In genomic region chr14:70702154-70702553, GRCh38 we compare ENCODE assay signal across 25 cellular contexts.
DNase-seq lines count a peak whose midpoint lies in the region; ATAC-seq and TF ChIP-seq lines count a peak whose summit lies in the region.
"Had no signal": no experiment of that assay in that cellular context is flagged by ENCODE, and none has a peak within 500 bp of the region (broad histone marks: within the 10 kb centered on the region; RNA-seq: fewer than 3 reads in every experiment).

No MANE protein-coding gene starts in this region.

- H3K9me3 Mint-ChIP-seq in dendritic cell treated with granulocyte-macrophage colony-stimulating factor and Interleukin-4, amounts not matched to agents 40 ng/mL and 50 ng/mL, for 4 days, result no peaks in the 10 kb centered on the region
- H3K9me3 Mint-ChIP-seq: CD8-positive, alpha-beta T cell; H9 had no signal

- H3K27me3 ChIP-seq in esophagus (ENCODE audit: control insufficient read depth in 1 of 2, insufficient read depth in 2 of 2, low read length in 2 of 2) (no peaks in the 10 kb centered on the region), left lung (no peaks in the 10 kb centered on the region), thyroid gland (no peaks in the 10 kb centered on the region), right atrium auricular region (no peaks in the 10 kb centered on the region)
- H3K27me3 ChIP-seq: MG63 had no signal

- no peak for DNase-seq in left lung
- DNase-seq in thyroid gland, result peak; percentile 71 to 75
- no peak for DNase-seq in NCI-H446 (lab: John Stamatoyannopoulos, UW)
- DNase-seq in amygdala (lab: John Stamatoyannopoulos, UW), result no peak
- no peak for DNase-seq in right atrium auricular region (ENCODE audit: low spot score)
- DNase-seq: C1 segment of cervical spinal cord; Caco-2; CD8-positive, alpha-beta T cell; GM23248; H9; IMR-90; KG1; MG63; NCI-H1048; NCI-H1417 treated with DMSO at 0.1 percent for 48 hours; NCI-H187; NCI-H2171 treated with DMSO at 0.1 percent for 48 hours; NCI-H524 treated with DMSO at 0.1 percent for 48 hours; NCI-H82; NK-92 treated with Interleukin-12 subunit alpha and Interleukin-12 subunit beta, amount 100 ng/mL, for 24 hours; PC-3; SK-N-SH had no signal

- no peaks in the 10 kb centered on the region for H3K9me3 ChIP-seq in esophagus (ENCODE audit: control insufficient read depth in 2 of 2, insufficient read depth in 1 of 2, low read depth in 1 of 2, low read length in 1 of 2)
- no peaks in the 10 kb centered on the region for H3K9me3 ChIP-seq in left lung
- H3K9me3 ChIP-seq in thyroid gland, result no peaks in the 10 kb centered on the region
- no peaks in the 10 kb centered on the region for H3K9me3 ChIP-seq in right atrium auricular region
- H3K9me3 ChIP-seq: Caco-2, MG63, SK-N-SH had no signal

- H3K27me3 Mint-ChIP-seq in dendritic cell treated with granulocyte-macrophage colony-stimulating factor and Interleukin-4, amounts not matched to agents 40 ng/mL and 50 ng/mL, for 4 days, result no peaks in the 10 kb centered on the region

- 57 to 82% methylated on average over 3 of the region's 3 CpGs for WGBS in esophagus, 2 donors
- WGBS in thyroid gland, 2 donors, result 29 to 31% methylated on average over 3 of the region's 3 CpGs

- intact Hi-C loops in dendritic cell treated with granulocyte-macrophage colony-stimulating factor and Interleukin-4, amounts not matched to agents 40 ng/mL and 50 ng/mL, for 4 days (cut with micrococcal nuclease), result no loop called here
- intact Hi-C loops in left lung (cut with DNase I), result no loop called here
- intact Hi-C loops in thyroid gland (cut with DNase I), result no loop called here

- peak; percentile 49 for ATAC-seq in left lung
- no peak for ATAC-seq in HG03571 (IDR thresholded peaks at IDR 0.05; ENCODE audit: unreplicated experiment)
- ATAC-seq: CD8-positive, alpha-beta T cell; PC-3 had no signal

- H3K4me3 Mint-ChIP-seq in dendritic cell treated with granulocyte-macrophage colony-stimulating factor and Interleukin-4, amounts not matched to agents 40 ng/mL and 50 ng/mL, for 4 days, result no peak overlapping the region
- H3K4me3 Mint-ChIP-seq: CD8-positive, alpha-beta T cell; H9 had no signal

- peaks cover 19% of the 10 kb centered on the region for H3K36me3 Mint-ChIP-seq in dendritic cell treated with granulocyte-macrophage colony-stimulating factor and Interleukin-4, amounts not matched to agents 40 ng/mL and 50 ng/mL, for 4 days (ENCODE audit: low read depth)
- H3K36me3 Mint-ChIP-seq: CD8-positive, alpha-beta T cell had no signal

- H3K27ac ChIP-seq in esophagus (ENCODE audit: low read depth in 2 of 2, low read length in 1 of 2) (peak overlapping the region; percentile 51 to 78), left lung (no peak overlapping the region), thyroid gland (peak overlapping the region; percentile 72 to 78 (median 74)), right atrium auricular region (no peak overlapping the region)
- H3K27ac ChIP-seq: GM23248 had no signal

- H3K27ac Mint-ChIP-seq in dendritic cell treated with granulocyte-macrophage colony-stimulating factor and Interleukin-4, amounts not matched to agents 40 ng/mL and 50 ng/mL, for 4 days, result peak overlapping the region; percentile 59
- H3K27ac Mint-ChIP-seq: CD8-positive, alpha-beta T cell; H9 had no signal

- H3K4me1 Mint-ChIP-seq in dendritic cell treated with granulocyte-macrophage colony-stimulating factor and Interleukin-4, amounts not matched to agents 40 ng/mL and 50 ng/mL, for 4 days (ENCODE audit: low read depth), result peaks cover 71% of the 10 kb centered on the region

- TF ChIP-seq POLR2A in thyroid gland (IDR thresholded peaks at IDR 0.05), result no peak

- H3K4me1 ChIP-seq in esophagus (ENCODE audit: control insufficient read depth in 2 of 2, insufficient read depth in 2 of 2, low read length in 1 of 2) (peaks cover 0 to 10% of the 10 kb centered on the region in 2 donors), left lung (peaks cover 0 to 15% of the 10 kb centered on the region in 2 donors), thyroid gland (peaks cover 26 to 51% of the 10 kb centered on the region in 2 donors), right atrium auricular region (peaks cover 0 to 10% of the 10 kb centered on the region in 2 donors)

- H3K4me3 ChIP-seq in esophagus (ENCODE audit: low read depth in 1 of 2, low read length in 2 of 2) (no peak overlapping the region), left lung (no peak overlapping the region), thyroid gland (replicated peaks in 1 of 3) (no peak overlapping the region), right atrium auricular region (no peak overlapping the region)
- H3K4me3 ChIP-seq: GM23248, MG63 had no signal

- H3K36me3 ChIP-seq in esophagus (ENCODE audit: control insufficient read depth in 2 of 2, insufficient read depth in 2 of 2, low read length in 1 of 2) (no peaks in the 10 kb centered on the region), left lung (no peaks in the 10 kb centered on the region), thyroid gland (no peaks in the 10 kb centered on the region), right atrium auricular region (no peaks in the 10 kb centered on the region)
- H3K36me3 ChIP-seq: MG63 had no signal

- no peak for TF ChIP-seq CTCF in left lung (IDR thresholded peaks at IDR 0.05)
- no peak for TF ChIP-seq CTCF in thyroid gland (IDR thresholded peaks at IDR 0.05)
- TF ChIP-seq CTCF in right atrium auricular region (IDR thresholded peaks at IDR 0.05), result no peak

Comparison
In these comparisons a context has a peak if more than half of its experiments do, and no peak if none do; other contexts are left out.
1. H3K27ac ChIP-seq: peak in esophagus (2 of 2) and thyroid gland (3 of 3); none in left lung (0 of 2) and right atrium auricular region (0 of 2).
2. DNase-seq: peak in thyroid gland (2 of 2); none in left lung (0 of 2), NCI-H446 (0 of 2), amygdala (0 of 56) and right atrium auricular region (single experiment).